13 cellular contexts compared by ENCODE assay signal in genomic region chr6:39226606-39227300, GRCh38. TPM values are rescaled to one million over a fixed set of nuclear protein-coding genes. Genes with fewer than 3 reads are reported as not detected.
DNase-seq lines count a peak whose midpoint lies in the region; ATAC-seq, FAIRE-seq and TF ChIP-seq lines count a peak whose summit lies in the region.
"Had no signal": no experiment of that assay in that cellular context is flagged by ENCODE, and none has a peak within 500 bp of the region (broad histone marks: within the 10 kb centered on the region; RNA-seq: fewer than 3 reads in every experiment).

No MANE protein-coding gene starts in this region.

- H4K91ac ChIP-seq in H1 (replicated peaks; ENCODE audit: insufficient read length, low read length): no peak overlapping the region

- no peak overlapping the region for H3K18ac ChIP-seq in H1 (ENCODE audit: extremely low read depth, low read length)

- H3K23me2 ChIP-seq in H1 (ENCODE audit: low read depth, low read length): peaks cover 19% of the 10 kb centered on the region

- no peak overlapping the region for H2AK5ac ChIP-seq in H1 (ENCODE audit: low read depth, low read length)

- H3K36me3 ChIP-seq in GM23338 (ENCODE audit: insufficient read depth): peaks cover 7% of the 10 kb centered on the region; the same call in 1 of the 2 replicates
- H3K36me3 ChIP-seq in PC-9 (ENCODE audit: low read depth): peaks cover 8% of the 10 kb centered on the region; the same call in 1 of the 2 replicates
- H3K36me3 ChIP-seq in H1 (ENCODE audit: control insufficient read depth in 2 of 4, insufficient read depth in 4 of 4, low read length in 3 of 4): no peaks in the 10 kb centered on the region; a peak in 4 of 8 replicates
- H3K36me3 ChIP-seq in pancreas: no peaks in the 10 kb centered on the region

- H2BK20ac ChIP-seq in H1 (ENCODE audit: low read length): no peak overlapping the region

- POLR2A ChIA-PET in PC-9 (lab: Charles Lee; ENCODE audit: unreplicated experiment): interaction anchor here (1.4 kb wide), 1 partner anchor 23 kb away, joined by 5 read pairs; no protein-coding TSS in a partner anchor
- POLR2A ChIA-PET in H1 (lab: Charles Lee; ENCODE audit: partially characterized antibody): interaction anchor here (1.3 to 7.8 kb wide), 3 partner anchors 8 to 22 kb away, joined by 3 to 66 read pairs (median 9); no protein-coding TSS in a partner anchor

- peaks cover 37% of the 10 kb centered on the region for H3K36me3 Mint-ChIP-seq in GM23338 (ENCODE audit: low read depth)

- H3K4me2 ChIP-seq in GM23338 (peak overlapping the region; percentile 98), PC-9 (peak overlapping the region; percentile 97), H1 (ENCODE audit: insufficient read depth in 1 of 2, low read depth in 2 of 2, low read length in 2 of 2) (peak overlapping the region; percentile 83 to 89)

- intact Hi-C loops in PC-9 (cut with micrococcal nuclease; ENCODE audit: unreplicated experiment): loop anchor here (5.0 kb wide), 2 partner anchors 41 to 56 kb away; no protein-coding TSS in a partner anchor
- intact Hi-C loops in pancreas (cut with DNase I): no loop called here

- no peak for TF ChIP-seq RAD21 in H1 (IDR thresholded peaks at IDR 0.05 in 1 of 2, conservative IDR thresholded peaks at IDR 0.05 in 1 of 2; ENCODE audit: low read depth in 2 of 2, low read length in 2 of 2)

- no peak overlapping the region for H2BK12ac ChIP-seq in H1 (ENCODE audit: low read depth, low read length)

- H3K56ac ChIP-seq in H1 (replicated peaks; ENCODE audit: insufficient read length, low read depth, low read length): no peak overlapping the region

- CTCF ChIA-PET in PC-9 (lab: Charles Lee) (no interaction called here), H1 (lab: Charles Lee; ENCODE audit: partially characterized antibody) (interaction anchor here (0.7 to 72.8 kb wide), 6 partner anchors 26 to 69 kb away, joined by 3 to 1738 read pairs (median 7); partner anchors contain the start of gene KCNK17)

- no peak overlapping the region for H3K4ac ChIP-seq in H1 (replicated peaks; ENCODE audit: insufficient read length, low read depth, low read length)

- H3K27me3 ChIP-seq in GM23338 (ENCODE audit: insufficient read depth) (no peaks in the 10 kb centered on the region), PC-9 (ENCODE audit: insufficient read depth, low read depth) (no peaks in the 10 kb centered on the region), H1 (replicated peaks in 1 of 4; ENCODE audit: control insufficient read depth in 3 of 4, extremely low read depth in 1 of 4, insufficient read depth in 3 of 4, low read length in 3 of 4) (no peaks in the 10 kb centered on the region; a peak in 1 of 7 replicates), pancreas (no peaks in the 10 kb centered on the region)

- peaks cover 11% of the 10 kb centered on the region for H3K79me1 ChIP-seq in H1 (ENCODE audit: low read depth, low read length)

- no peak overlapping the region for H4K8ac ChIP-seq in H1 (ENCODE audit: extremely low read depth, insufficient read depth, low read length)

- 77% methylated on average over 7 of the region's 11 CpGs; no CpG with 5 or more reads in 1 of the 2 experiments for WGBS in H1 (ENCODE audit: extremely low coverage in 1 of 2, insufficient coverage in 1 of 2, insufficient read length in 1 of 2, insufficient replicate concordance in 2 of 2, low coverage in 1 of 2, low lambda C conversion rate in 2 of 2, missing lambda C conversion rate in 1 of 2), 2 experiments
- WGBS in pancreas, 2 donors: 16 to 19% methylated on average over 11 of the region's 11 CpGs

- no peak for ATAC-seq in GM23338
- peak in 1 of 4 donors; percentile 2 for ATAC-seq in pancreas
- no peak for ATAC-seq in HG03108 (IDR thresholded peaks at IDR 0.05; ENCODE audit: unreplicated experiment)
- no peak for ATAC-seq in GM21360 (IDR thresholded peaks at IDR 0.05; ENCODE audit: unreplicated experiment)

- no peak overlapping the region for H3K27ac ChIP-seq in GM23338 (ENCODE audit: low read depth)
- no peak overlapping the region for H3K27ac ChIP-seq in PC-9
- H3K27ac ChIP-seq in H1 (ENCODE audit: low read depth, low read length): no peak overlapping the region
- peak overlapping the region in 2 of 4 donors; percentile 75 for H3K27ac ChIP-seq in pancreas

- no peak for TF ChIP-seq POLR2A in H1 (IDR thresholded peaks at IDR 0.05; ENCODE audit: control extremely low read depth in 1 of 2, low read depth in 2 of 2, low read length in 2 of 2)

- TF ChIP-seq EP300 in H1 (IDR thresholded peaks at IDR 0.05; ENCODE audit: borderline replicate concordance in 1 of 2, low read depth in 2 of 2, low read length in 2 of 2): no peak

- H3K4me3 Mint-ChIP-seq in GM23338: peak overlapping the region; percentile 88

- H3K4me1 Mint-ChIP-seq in GM23338: peaks cover 80% of the 10 kb centered on the region

- FAIRE-seq in H1 (lab: Jason Lieb, UNC): no peak
- FAIRE-seq in pancreas (lab: Jason Lieb, UNC): no peak

- no peak for TF ChIP-seq CTCF in GM23338 (conservative IDR thresholded peaks at IDR 0.05; ENCODE audit: low read depth in 2 of 2)
- TF ChIP-seq CTCF in PC-9 (conservative IDR thresholded peaks at IDR 0.05): no peak
- no peak for TF ChIP-seq CTCF in H1 (IDR thresholded peaks at IDR 0.05; ENCODE audit: control extremely low read depth in 1 of 3, insufficient read depth in 1 of 3, low read depth in 1 of 3, low read length in 3 of 3)
- TF ChIP-seq CTCF in pancreas (IDR thresholded peaks at IDR 0.05): no peak

- H3K4me3 ChIP-seq in GM23338 (peak overlapping the region; percentile 93), PC-9 (peak overlapping the region; percentile 96), H1 (ENCODE audit: extremely low read depth in 1 of 4, insufficient read depth in 2 of 4, low read depth in 3 of 4, low read length in 4 of 4) (peak overlapping the region in 3 of 4 experiments; percentile 75 to 88 (median 76); a peak in 6 of 8 replicates), pancreas (peak overlapping the region; percentile 4 to 86 (median 82))

- H4K20me1 ChIP-seq in GM23338 (replicated peaks; ENCODE audit: insufficient read depth) (peaks cover 53% of the 10 kb centered on the region), PC-9 (ENCODE audit: insufficient read depth) (peaks cover 6% of the 10 kb centered on the region), H1 (replicated peaks in 1 of 2; ENCODE audit: control insufficient read depth in 1 of 2, insufficient read depth in 2 of 2, low read length in 2 of 2) (peaks cover 27 to 41% of the 10 kb centered on the region in 2 experiments)

- H2BK5ac ChIP-seq in H1 (ENCODE audit: low read depth, low read length): no peak overlapping the region

- TSS peak; percentile 1 for BruUV-seq in PC-9 (replicated peaks; lab: Mats Ljungman, UMichigan)

- H3K9me2 ChIP-seq in GM23338 (ENCODE audit: insufficient read depth): no peaks in the 10 kb centered on the region
- H3K9me2 ChIP-seq in PC-9 (ENCODE audit: insufficient read depth): no peaks in the 10 kb centered on the region

- H3K79me2 ChIP-seq in GM23338 (replicated peaks; ENCODE audit: insufficient read depth) (peaks cover 74% of the 10 kb centered on the region), PC-9 (ENCODE audit: low read depth) (peaks cover 74% of the 10 kb centered on the region), H1 (ENCODE audit: control insufficient read depth in 1 of 2, insufficient read depth in 2 of 2, low read length in 2 of 2) (peaks cover 34 to 72% of the 10 kb centered on the region in 2 experiments)

- H2AFZ ChIP-seq in GM23338 (no peak overlapping the region), PC-9 (no peak overlapping the region), H1 (ENCODE audit: low read length) (no peak overlapping the region)

- H2BK15ac ChIP-seq in H1 (ENCODE audit: low read length): no peak overlapping the region

- peaks cover 16% of the 10 kb centered on the region for H3F3A ChIP-seq in GM23338 (replicated peaks; ENCODE audit: low read depth)
- H3F3A ChIP-seq in PC-9 (ENCODE audit: insufficient read depth, low read depth): no peaks in the 10 kb centered on the region; the same call in 1 of the 2 replicates

- H3K4me1 ChIP-seq in GM23338 (ENCODE audit: insufficient read depth): peaks cover 84% of the 10 kb centered on the region
- peaks cover 40% of the 10 kb centered on the region for H3K4me1 ChIP-seq in PC-9 (replicated peaks; ENCODE audit: insufficient read depth)
- H3K4me1 ChIP-seq in H1 (replicated peaks in 1 of 4; ENCODE audit: control insufficient read depth in 3 of 4, insufficient read depth in 4 of 4, low read length in 3 of 4): peaks cover 24 to 51% (median 31%) of the 10 kb centered on the region in 4 experiments
- H3K4me1 ChIP-seq in pancreas: peaks cover 0 to 19% (median 0%) of the 10 kb centered on the region in 3 donors

- H3K9ac ChIP-seq in H1 (replicated peaks in 1 of 4; ENCODE audit: extremely low read depth in 1 of 4, low read depth in 3 of 4, low read length in 3 of 4): no peak overlapping the region

- no peaks in the 10 kb centered on the region for H3K9me3 Mint-ChIP-seq in GM23338

- no peak overlapping the region for H3K27ac Mint-ChIP-seq in GM23338

- H3K23ac ChIP-seq in H1 (ENCODE audit: insufficient read length): no peak overlapping the region

- peaks cover 8% of the 10 kb centered on the region for H3K27me3 Mint-ChIP-seq in GM23338 (ENCODE audit: insufficient read depth, low read depth, poor library complexity)

- H4K5ac ChIP-seq in H1 (ENCODE audit: insufficient read length, low read depth, low read length): no peak overlapping the region

- no peak overlapping the region for H3K14ac ChIP-seq in H1 (ENCODE audit: insufficient read length)

- DNase-seq in GM23338 (ENCODE audit: low spot score) (no peak), PC-9 (no peak), H1 (ENCODE audit: low read depth in 1 of 2, low spot score in 2 of 2) (no peak), pancreas (peak in 1 of 6 donors; percentile 7), NOMO-1 (lab: John Stamatoyannopoulos, UW; ENCODE audit: unreplicated experiment in 2 of 2) (no peak), NCI-H2029 treated with DMSO at 0.1 percent for 48 hours (lab: John Stamatoyannopoulos, UW) (no peak)
- DNase-seq: foreskin fibroblast; Karpas-422; kidney glomerular epithelial cell; NCI-H2107; stimulated activated naive CD4-positive, alpha-beta T cell treated with Interleukin-2 at 50 U/mL for 16 hours had no signal

- H2BK120ac ChIP-seq in H1 (replicated peaks; ENCODE audit: low read depth, low read length): no peak overlapping the region

- no peaks in the 10 kb centered on the region for H3K9me3 ChIP-seq in PC-9 (ENCODE audit: insufficient read depth, low read depth)
- no peaks in the 10 kb centered on the region for H3K9me3 ChIP-seq in H1 (ENCODE audit: insufficient read depth in 2 of 2, low read depth in 1 of 2, low read length in 1 of 2)
- H3K9me3 ChIP-seq in pancreas: no peaks in the 10 kb centered on the region

RNA-seq across cellular contexts. Expression of gene KCNK5, which starts 2.5 kb away (rescaled TPM):
- 54.8 and 57.4 TPM in 2 replicates for total RNA-seq in GM23338 (2014; rRNA removed; shearing (Covaris generic))
- polyA plus RNA-seq in GM23338 (2016; fragmentation: Nextera tagmentation; extraction: Ambion mirVana): 9.5 and 9.7 TPM in 2 replicates
- 11.9 and 14.3 TPM in 2 replicates for total RNA-seq in PC-9 (2021)
- 42.2 and 44.3 TPM in 2 replicates for total RNA-seq in H1 (2021; fragmentation: NEBNext Ultra II Directional; extraction: Animal tissue kit (Norgen Biotek cat#: 25700))
- 20.9 and 29.7 TPM in 2 replicates for polyA plus RNA-seq in H1 (2011; rRNA removed)
- polyA plus RNA-seq in H1 (2011; cell fraction: cytosol; rRNA removed): 24.8 TPM
- 31.8 TPM for polyA plus RNA-seq in H1 (2011; cell fraction: nucleus; rRNA removed)
- polyA plus RNA-seq in H1 (2012, experiment 1 of 2): 31.4 to 37.5 TPM (median 35.7 TPM) in 4 replicates
- 37.4 TPM for polyA plus RNA-seq in H1 (2012, experiment 2 of 2)
- 41.6 TPM for polyA plus RNA-seq in H1 (2013, experiment 1 of 2)
- polyA plus RNA-seq in H1 (2013, experiment 2 of 2): 43.7 TPM
- polyA minus RNA-seq in H1 (2011; rRNA and poly(A)+ RNA removed): 35.0 and 38.1 TPM in 2 replicates
- 28.0 TPM for polyA minus RNA-seq in H1 (2011; cell fraction: cytosol; rRNA and poly(A)+ RNA removed)
- polyA minus RNA-seq in H1 (2011; cell fraction: nucleus; rRNA and poly(A)+ RNA removed): 27.0 TPM
- total RNA-seq in pancreas: 10 to 100 TPM; 10.8 to 32.4 (median 18.7) TPM
- 10 to 100 TPM; 20.5 to 30.8 TPM for polyA plus RNA-seq in pancreas
